14 cellular contexts compared by ENCODE assay signal in the genomic region with DNA sequence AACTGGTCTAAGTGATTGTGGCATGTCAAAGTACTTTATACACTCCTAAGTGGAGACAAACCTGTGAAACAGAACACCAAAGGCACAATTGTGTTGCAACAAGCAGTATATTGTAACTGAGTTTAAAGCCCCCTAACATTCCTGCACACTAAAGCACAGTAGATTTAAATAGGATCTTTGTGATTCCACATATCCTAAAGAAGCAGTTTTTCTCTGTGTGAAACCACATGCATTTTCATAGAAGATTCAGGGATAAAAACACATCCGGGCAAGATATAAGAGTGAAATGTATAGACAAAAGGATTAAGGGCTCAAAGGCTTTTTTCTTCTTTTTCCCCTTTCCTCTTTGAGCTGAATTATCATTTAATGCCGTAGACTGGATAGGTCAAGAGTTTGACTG.
DNase-seq lines count a peak whose midpoint lies in the region; ATAC-seq and TF ChIP-seq lines count a peak whose summit lies in the region.
"Had no signal": no experiment of that assay in that cellular context is flagged by ENCODE, and none has a peak within 500 bp of the region (broad histone marks: within the 10 kb centered on the region; RNA-seq: fewer than 3 reads in every experiment).

No MANE protein-coding gene starts in this region.

- DNase-seq in RPMI7951 (ENCODE audit: low read depth), result peak; percentile 16
- DNase-seq in endodermal cell, result no peak
- no peak for DNase-seq in neural crest cell (ENCODE audit: low read depth, low spot score)
- no peak for DNase-seq in stimulated activated CD4-positive, alpha-beta T cell treated with anti-CD3 and anti-CD28 coated beads, Interleukin-12 subunit alpha, Interleukin-12 subunit beta, amount 100 ng/mL, for 4 hours
- DNase-seq in cerebellum (ENCODE audit: low spot score), result no peak
- no peak for DNase-seq in upper lobe of left lung
- DNase-seq: C1 segment of cervical spinal cord; Caco-2; CD4-positive, alpha-beta memory T cell; DMS153; DND-41; GOT3; HFFc6 had no signal

- no peak overlapping the region for H3K4me3 ChIP-seq in endodermal cell (ENCODE audit: low read length)
- no peak overlapping the region for H3K4me3 ChIP-seq in upper lobe of left lung
- H3K4me3 ChIP-seq: HAP-1 had no signal

- no peaks in the 10 kb centered on the region for H3K36me3 Mint-ChIP-seq in endodermal cell (ENCODE audit: low read depth)
- H3K36me3 Mint-ChIP-seq in neural crest cell (ENCODE audit: low read depth), result peaks cover 9% of the 10 kb centered on the region
- H3K36me3 Mint-ChIP-seq: CD4-positive, alpha-beta memory T cell had no signal

- no peak for TF ChIP-seq POLR2A in upper lobe of left lung (IDR thresholded peaks at IDR 0.05)

- H3K27ac ChIP-seq in endodermal cell (ENCODE audit: low read depth, low read length) (peak overlapping the region; percentile 50), upper lobe of left lung (no peak overlapping the region)

- TF ChIP-seq CTCF in endodermal cell (conservative IDR thresholded peaks at IDR 0.05) (no peak), neural crest cell (conservative IDR thresholded peaks at IDR 0.05) (no peak), upper lobe of left lung (IDR thresholded peaks at IDR 0.05) (no peak)

- H3K4me1 Mint-ChIP-seq in endodermal cell, result no peaks in the 10 kb centered on the region
- H3K4me1 Mint-ChIP-seq in neural crest cell, result peaks cover 42% of the 10 kb centered on the region
- H3K4me1 Mint-ChIP-seq: CD4-positive, alpha-beta memory T cell had no signal

- H3K9me3 ChIP-seq in endodermal cell (ENCODE audit: control insufficient read depth, low read length), result no peaks in the 10 kb centered on the region
- no peaks in the 10 kb centered on the region for H3K9me3 ChIP-seq in upper lobe of left lung
- H3K9me3 ChIP-seq: Caco-2, HAP-1 had no signal

- ATAC-seq in upper lobe of left lung (ENCODE audit: low FRiP score in 2 of 2), result no peak

- TF ChIP-seq EP300 in upper lobe of left lung (IDR thresholded peaks at IDR 0.05), result no peak

- H3K27me3 Mint-ChIP-seq in endodermal cell (ENCODE audit: insufficient read depth) (no peaks in the 10 kb centered on the region), neural crest cell (ENCODE audit: low read depth) (no peaks in the 10 kb centered on the region)

- H3K9me3 Mint-ChIP-seq in endodermal cell, result no peaks in the 10 kb centered on the region
- H3K9me3 Mint-ChIP-seq in neural crest cell, result peaks cover 4% of the 10 kb centered on the region
- H3K9me3 Mint-ChIP-seq: HFFc6 had no signal

- H3K27ac Mint-ChIP-seq in endodermal cell (no peak overlapping the region), neural crest cell (ENCODE audit: unreplicated experiment) (no peak overlapping the region)
- H3K27ac Mint-ChIP-seq: CD4-positive, alpha-beta memory T cell; HFFc6 had no signal

- H3K4me1 ChIP-seq in endodermal cell (ENCODE audit: control insufficient read depth, insufficient read depth, low read length) (no peaks in the 10 kb centered on the region), upper lobe of left lung (no peaks in the 10 kb centered on the region)

- H3K4me3 Mint-ChIP-seq in endodermal cell (no peak overlapping the region), neural crest cell (peak overlapping the region; percentile 11)
- H3K4me3 Mint-ChIP-seq: CD4-positive, alpha-beta memory T cell; HFFc6 had no signal

- 91 to 100% methylated on average over 1 to 2 of the region's 2 CpGs for WGBS in endodermal cell (ENCODE audit: insufficient coverage in 1 of 2, insufficient read length in 1 of 2), 2 experiments
- 77 to 80% methylated on average over 2 of the region's 2 CpGs for WGBS in upper lobe of left lung, 2 donors

- H3K36me3 ChIP-seq in endodermal cell (ENCODE audit: control insufficient read depth, insufficient read depth, low read length) (no peaks in the 10 kb centered on the region), upper lobe of left lung (no peaks in the 10 kb centered on the region)
- H3K36me3 ChIP-seq: HAP-1 had no signal

- no peak overlapping the region for H3K9ac ChIP-seq in endodermal cell (ENCODE audit: extremely low read depth, low read length, poor library complexity, severe bottlenecking)

- H3K27me3 ChIP-seq in endodermal cell (ENCODE audit: control insufficient read depth, insufficient read depth, low read length, poor library complexity, severe bottlenecking) (no peaks in the 10 kb centered on the region), upper lobe of left lung (no peaks in the 10 kb centered on the region)
